ENCODE assay signal across 1 cellular context in genomic region chr1:208668991-208669390, GRCh38.
TF ChIP-seq lines count a peak whose summit lies in the region.

No MANE protein-coding gene starts in this region.

TF ChIP-seq in HEK293, 187 proteins besides CTCF, POLR2A, EP300 and RAD21 (continued from another document):
- TF ChIP-seq REST (tag by site-specific recombination; IDR thresholded peaks at IDR 0.05) = peak; percentile 95
- no peak for TF ChIP-seq ZNF248 (tag by site-specific recombination; IDR thresholded peaks at IDR 0.05)
TF ChIP-seq in HEK293: peak in this region for 1.
